1 cellular context compared by ENCODE assay signal in genomic region chr4:59647011-59647410, GRCh38.
TF ChIP-seq lines count a peak whose summit lies in the region.

No MANE protein-coding gene starts in this region.

TF ChIP-seq in H1, 55 proteins besides CTCF, POLR2A, EP300 and RAD21 (continued from another document):
- no peak for TF ChIP-seq CHD7 (IDR thresholded peaks at IDR 0.05; ENCODE audit: insufficient replicate concordance, low read length)
- TF ChIP-seq GTF2F1 (IDR thresholded peaks at IDR 0.05; ENCODE audit: borderline replicate concordance, low read depth, low read length) = no peak
- no peak for TF ChIP-seq KDM4A (IDR thresholded peaks at IDR 0.05; ENCODE audit: low read depth, low read length, severe bottlenecking)
- no peak for TF ChIP-seq NRF1 (IDR thresholded peaks at IDR 0.05; ENCODE audit: low read depth, low read length)
- no peak for TF ChIP-seq ATF2 (IDR thresholded peaks at IDR 0.05; ENCODE audit: low read length)
- no peak for TF ChIP-seq TBP (IDR thresholded peaks at IDR 0.05; ENCODE audit: low read depth, low read length)
- TF ChIP-seq POLR2AphosphoS5 (IDR thresholded peaks at IDR 0.05; ENCODE audit: low read depth, low read length) = no peak
- TF ChIP-seq SUZ12 (IDR thresholded peaks at IDR 0.05; ENCODE audit: low read length) = no peak
TF ChIP-seq in H1: peak in this region for 0.
